1 cellular context compared by ENCODE assay signal in genomic region chr17:33580215-33580614, GRCh38.
TF ChIP-seq lines count a peak whose summit lies in the region.

No MANE protein-coding gene starts in this region.

TF ChIP-seq in H1, 55 proteins besides CTCF, POLR2A, EP300 and RAD21 (continued from another document):
- TF ChIP-seq EGR1 (IDR thresholded peaks at IDR 0.05; ENCODE audit: borderline replicate concordance, low read depth, low read length) (no peak), ZNF274 (IDR thresholded peaks at IDR 0.05; ENCODE audit: borderline replicate concordance, extremely low read depth, low read length) (no peak), TAF1 (IDR thresholded peaks at IDR 0.05; ENCODE audit: low read depth, low read length) (no peak), CTBP2 (IDR thresholded peaks at IDR 0.05; ENCODE audit: borderline replicate concordance, insufficient read depth, insufficient read length, low read length) (no peak)
- TF ChIP-seq, protein P1, sequence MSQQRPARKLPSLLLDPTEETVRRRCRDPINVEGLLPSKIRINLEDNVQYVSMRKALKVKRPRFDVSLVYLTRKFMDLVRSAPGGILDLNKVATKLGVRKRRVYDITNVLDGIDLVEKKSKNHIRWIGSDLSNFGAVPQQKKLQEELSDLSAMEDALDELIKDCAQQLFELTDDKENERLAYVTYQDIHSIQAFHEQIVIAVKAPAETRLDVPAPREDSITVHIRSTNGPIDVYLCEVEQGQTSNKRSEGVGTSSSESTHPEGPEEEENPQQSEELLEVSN (IDR thresholded peaks at IDR 0.05), result no peak
- TF ChIP-seq, protein P2, sequence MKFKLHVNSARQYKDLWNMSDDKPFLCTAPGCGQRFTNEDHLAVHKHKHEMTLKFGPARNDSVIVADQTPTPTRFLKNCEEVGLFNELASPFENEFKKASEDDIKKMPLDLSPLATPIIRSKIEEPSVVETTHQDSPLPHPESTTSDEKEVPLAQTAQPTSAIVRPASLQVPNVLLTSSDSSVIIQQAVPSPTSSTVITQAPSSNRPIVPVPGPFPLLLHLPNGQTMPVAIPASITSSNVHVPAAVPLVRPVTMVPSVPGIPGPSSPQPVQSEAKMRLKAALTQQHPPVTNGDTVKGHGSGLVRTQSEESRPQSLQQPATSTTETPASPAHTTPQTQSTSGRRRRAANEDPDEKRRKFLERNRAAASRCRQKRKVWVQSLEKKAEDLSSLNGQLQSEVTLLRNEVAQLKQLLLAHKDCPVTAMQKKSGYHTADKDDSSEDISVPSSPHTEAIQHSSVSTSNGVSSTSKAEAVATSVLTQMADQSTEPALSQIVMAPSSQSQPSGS (IDR thresholded peaks at IDR 0.05; ENCODE audit: low read length), result no peak
